ENCODE assay signal across 22 cellular contexts in genomic region chr11:73196576-73196975, GRCh38. TPM values are rescaled to one million over a fixed set of nuclear protein-coding genes. Genes with fewer than 3 reads are reported as not detected.
A peak's percentile ranks its signal among the peaks of the same experiment; 100 is the strongest.
DNase-seq lines count a peak whose midpoint lies in the region; ATAC-seq and TF ChIP-seq lines count a peak whose summit lies in the region.
"Had no signal": no experiment of that assay in that cellular context is flagged by ENCODE, and none has a peak within 500 bp of the region (broad histone marks: within the 10 kb centered on the region; RNA-seq: fewer than 3 reads in every experiment).

No MANE protein-coding gene starts in this region.

- H3K36me3 Mint-ChIP-seq in Caco-2 (ENCODE audit: insufficient read depth, unreplicated experiment), result peaks cover 14% of the 10 kb centered on the region
- peaks cover 7% of the 10 kb centered on the region for H3K36me3 Mint-ChIP-seq in MCF 10A (ENCODE audit: insufficient read depth, unreplicated experiment)
- no peaks in the 10 kb centered on the region for H3K36me3 Mint-ChIP-seq in stimulated activated memory B cell treated with anti-CD40 and anti-IgM and Interleukin-4, amounts not matched to agents 10 μg/mL and 1 μg/mL and 100 μg/mL, for 72 hours

- no peak for TF ChIP-seq CTCF in Caco-2 (IDR thresholded peaks at IDR 0.05; ENCODE audit: insufficient read depth in 1 of 2, low read depth in 1 of 2, low read length in 1 of 2, severe bottlenecking in 1 of 2, unreplicated experiment in 1 of 2)
- no peak for TF ChIP-seq CTCF in MCF 10A (IDR thresholded peaks at IDR 0.05; ENCODE audit: unreplicated experiment)
- no peak for TF ChIP-seq CTCF in hepatocyte (IDR thresholded peaks at IDR 0.05; ENCODE audit: poor library complexity)
- no peak for TF ChIP-seq CTCF in suprapubic skin (IDR thresholded peaks at IDR 0.05)

- TF ChIP-seq POLR2A in suprapubic skin (IDR thresholded peaks at IDR 0.05), result no peak

- no peaks in the 10 kb centered on the region for H3K27me3 ChIP-seq in Caco-2 (replicated peaks; ENCODE audit: control insufficient read depth, insufficient read depth, low read length)
- H3K27me3 ChIP-seq in hepatocyte, result no peaks in the 10 kb centered on the region
- H3K27me3 ChIP-seq in suprapubic skin, result no peaks in the 10 kb centered on the region

- peak overlapping the region; percentile 30 for H3K27ac Mint-ChIP-seq in Caco-2 (ENCODE audit: unreplicated experiment)
- H3K27ac Mint-ChIP-seq in MCF 10A (ENCODE audit: low read depth, unreplicated experiment), result peak overlapping the region; percentile 35
- no peak overlapping the region for H3K27ac Mint-ChIP-seq in stimulated activated memory B cell treated with anti-CD40 and anti-IgM and Interleukin-4, amounts not matched to agents 10 μg/mL and 1 μg/mL and 100 μg/mL, for 72 hours
- H3K27ac Mint-ChIP-seq: B cell, HFFc6 had no signal

- BruUV-seq in Caco-2 (replicated peaks; lab: Mats Ljungman, UMichigan), result no TSS peak
- no TSS peak for BruUV-seq in MCF 10A (replicated peaks; lab: Mats Ljungman, UMichigan)

- H3K9me3 ChIP-seq in Caco-2, result no peaks in the 10 kb centered on the region
- no peaks in the 10 kb centered on the region for H3K9me3 ChIP-seq in hepatocyte (ENCODE audit: low read depth)
- H3K9me3 ChIP-seq in suprapubic skin, result no peaks in the 10 kb centered on the region

- WGBS in hepatocyte (ENCODE audit: low lambda C conversion rate, missing lambda C conversion rate), result 91% methylated on average over 6 of the region's 6 CpGs
- WGBS in suprapubic skin, result 97% methylated on average over 6 of the region's 6 CpGs

- no peaks in the 10 kb centered on the region for H3K9me2 ChIP-seq in hepatocyte (replicated peaks; ENCODE audit: insufficient read depth)

- H3K4me1 Mint-ChIP-seq in Caco-2 (ENCODE audit: low read depth, unreplicated experiment), result peaks cover 64% of the 10 kb centered on the region
- peaks cover 56% of the 10 kb centered on the region for H3K4me1 Mint-ChIP-seq in MCF 10A (ENCODE audit: insufficient read depth, unreplicated experiment)
- peaks cover 10% of the 10 kb centered on the region for H3K4me1 Mint-ChIP-seq in stimulated activated memory B cell treated with anti-CD40 and anti-IgM and Interleukin-4, amounts not matched to agents 10 μg/mL and 1 μg/mL and 100 μg/mL, for 72 hours

- POLR2A ChIA-PET in Caco-2 (lab: Charles Lee) (no interaction called here), MCF 10A (lab: Yijun Ruan, JAX) (no interaction called here)

- no peaks in the 10 kb centered on the region for H3K36me3 ChIP-seq in Caco-2 (ENCODE audit: control insufficient read depth, insufficient read depth, low read length)
- no peaks in the 10 kb centered on the region for H3K36me3 ChIP-seq in hepatocyte (replicated peaks; ENCODE audit: insufficient read depth, low read depth)
- no peaks in the 10 kb centered on the region for H3K36me3 ChIP-seq in suprapubic skin

- no peak for ATAC-seq in stimulated activated memory B cell treated with anti-CD40 and anti-IgM and Interleukin-4, amounts not matched to agents 10 μg/mL and 1 μg/mL and 100 μg/mL, for 72 hours
- ATAC-seq in GM18519 (IDR thresholded peaks at IDR 0.05; ENCODE audit: low FRiP score, unreplicated experiment), result no peak

- no peaks in the 10 kb centered on the region for H4K20me1 ChIP-seq in hepatocyte (ENCODE audit: insufficient read depth, poor library complexity, severe bottlenecking)

- H3K4me3 Mint-ChIP-seq in Caco-2 (ENCODE audit: unreplicated experiment) (no peak overlapping the region), MCF 10A (ENCODE audit: unreplicated experiment) (no peak overlapping the region)
- no peak overlapping the region for H3K4me3 Mint-ChIP-seq in stimulated activated memory B cell treated with anti-CD40 and anti-IgM and Interleukin-4, amounts not matched to agents 10 μg/mL and 1 μg/mL and 100 μg/mL, for 72 hours
- H3K4me3 Mint-ChIP-seq: B cell, HFFc6 had no signal

- H3K4me3 ChIP-seq in Caco-2 (ENCODE audit: low read depth, low read length) (no peak overlapping the region), hepatocyte (no peak overlapping the region), suprapubic skin (no peak overlapping the region)
- H3K4me3 ChIP-seq: SK-N-MC had no signal

- H2AFZ ChIP-seq in hepatocyte, result no peak overlapping the region

- no peaks in the 10 kb centered on the region for H3K79me2 ChIP-seq in hepatocyte

- H3K9me3 Mint-ChIP-seq in Caco-2 (ENCODE audit: unreplicated experiment) (no peaks in the 10 kb centered on the region), MCF 10A (ENCODE audit: unreplicated experiment) (no peaks in the 10 kb centered on the region)
- H3K9me3 Mint-ChIP-seq in stimulated activated memory B cell treated with anti-CD40 and anti-IgM and Interleukin-4, amounts not matched to agents 10 μg/mL and 1 μg/mL and 100 μg/mL, for 72 hours, result no peaks in the 10 kb centered on the region
- H3K9me3 Mint-ChIP-seq: HFFc6 had no signal

- intact Hi-C loops in Caco-2 (cut with micrococcal nuclease; ENCODE audit: unreplicated experiment), result no loop called here
- intact Hi-C loops in MCF 10A (cut with micrococcal nuclease), result no loop called here

- no peak for TF ChIP-seq EP300 in suprapubic skin (IDR thresholded peaks at IDR 0.05)

- no peak overlapping the region for H3K4me2 ChIP-seq in hepatocyte

- peak overlapping the region; percentile 96 for H3K27ac ChIP-seq in hepatocyte
- no peak overlapping the region for H3K27ac ChIP-seq in suprapubic skin
- H3K27ac ChIP-seq: SK-N-MC had no signal

- H3K4me1 ChIP-seq in Caco-2 (peaks cover 86% of the 10 kb centered on the region), hepatocyte (ENCODE audit: insufficient read depth) (peaks cover 25% of the 10 kb centered on the region), suprapubic skin (peaks cover 65% of the 10 kb centered on the region)

- DNase-seq in Caco-2, result peak in 1 of 2 experiments; percentile 28
- no peak for DNase-seq in MCF 10A (ENCODE audit: unreplicated experiment)
- no peak for DNase-seq in hepatocyte (ENCODE audit: low spot score)
- peak; percentile 22 to 24 for DNase-seq in suprapubic skin (ENCODE audit: low spot score in 2 of 2)
- DNase-seq in germinal center (ENCODE audit: low spot score), result no peak
- DNase-seq in NCI-H345 (lab: John Stamatoyannopoulos, UW), result no peak
- DNase-seq: DMS79; HFFc6; KBM-7; NCI-H1092 treated with DMSO at 0.1 percent for 48 hours; NCI-H1436 treated with DMSO at 0.1 percent for 48 hours; NCI-H2029; NCI-H2227 treated with DMSO at 0.1 percent for 48 hours; NCI-H510A treated with DMSO at 0.1 percent for 48 hours; NCI-H748 treated with DMSO at 0.1 percent for 48 hours; NK-92 treated with Interleukin-12 subunit alpha and Interleukin-12 subunit beta, amount 100 ng/mL, for 24 hours; SHP77 treated with DMSO at 0.1 percent for 48 hours had no signal

- H3K27me3 Mint-ChIP-seq in Caco-2 (ENCODE audit: insufficient read depth, unreplicated experiment), result no peaks in the 10 kb centered on the region
- no peaks in the 10 kb centered on the region for H3K27me3 Mint-ChIP-seq in MCF 10A (ENCODE audit: insufficient read depth, unreplicated experiment)
- H3K27me3 Mint-ChIP-seq in stimulated activated memory B cell treated with anti-CD40 and anti-IgM and Interleukin-4, amounts not matched to agents 10 μg/mL and 1 μg/mL and 100 μg/mL, for 72 hours, result no peaks in the 10 kb centered on the region
- H3K27me3 Mint-ChIP-seq: B cell had no signal

- CTCF ChIA-PET in Caco-2 (lab: Charles Lee) (interaction anchor here (0.6 kb wide), 1 partner anchor 425 kb away, joined by 4 read pairs; no protein-coding TSS in a partner anchor), MCF 10A (lab: Yijun Ruan, JAX) (no interaction called here)

RNA-seq across cellular contexts. Expression of gene P2RY2, which starts 21.5 kb away (rescaled TPM):
- total RNA-seq in Caco-2 (2022) (10.4 and 11.4 TPM in 2 replicates), MCF 10A (2022) (0.56 and 1.0 TPM in 2 replicates), hepatocyte (6.3 and 6.7 TPM in 2 replicates), suprapubic skin (10 to 100 TPM in 3 of 4 donors, 1 to 10 TPM in 1; 5.5 to 15.9 (median 12.8) TPM)
- 1.8 and 2.5 TPM in 2 replicates for polyA plus RNA-seq in hepatocyte
- total RNA-seq: A172 had no signal

RNA-seq across cellular contexts. Expression of gene FCHSD2, which starts 54.5 kb away (rescaled TPM):
- 27.2 and 32.7 TPM in 2 replicates for total RNA-seq in Caco-2 (2022)
- 12.8 and 14.0 TPM in 2 replicates for total RNA-seq in MCF 10A (2022)
- 13.1 and 14.2 TPM in 2 replicates for total RNA-seq in hepatocyte
- polyA plus RNA-seq in hepatocyte, result 9.1 and 11.0 TPM in 2 replicates
- total RNA-seq in suprapubic skin, result 10 to 100 TPM in 1 of 4 donors, 1 to 10 TPM in 3; 5.7 to 16.8 (median 7.9) TPM

Comparison
In these comparisons a context has a peak if more than half of its experiments do, and no peak if none do; other contexts are left out.
1. DNase-seq: peak in suprapubic skin (2 of 2); none in MCF 10A (single experiment), hepatocyte (single experiment), germinal center (single experiment) and NCI-H345 (single experiment).